Comparison of ENCODE assay signal across 8 cellular contexts in the genomic region with DNA sequence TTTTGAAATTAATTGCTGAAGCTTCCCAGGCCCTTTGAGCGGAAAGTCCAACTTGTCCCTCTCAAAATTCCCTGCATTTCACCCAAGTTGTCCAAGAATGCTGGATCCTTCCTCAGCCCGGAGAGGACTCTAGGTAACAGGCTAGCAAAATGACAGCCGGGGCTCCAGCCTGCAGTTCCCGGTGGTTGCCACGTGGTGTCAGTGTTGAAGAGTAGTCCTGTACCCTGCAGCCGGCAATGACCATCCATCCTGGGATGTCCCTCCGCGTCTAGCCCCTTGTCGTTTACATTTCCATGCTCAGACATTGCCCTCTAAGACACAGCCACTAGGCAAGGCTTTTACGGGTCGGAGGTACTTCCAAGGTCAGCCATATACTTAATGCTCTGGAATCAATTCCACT. TPM values are rescaled to one million over a fixed set of nuclear protein-coding genes. Genes with fewer than 3 reads are reported as not detected.
DNase-seq lines count a peak whose midpoint lies in the region; ATAC-seq and TF ChIP-seq lines count a peak whose summit lies in the region.

No MANE protein-coding gene starts in this region.

- H3K4me3 Mint-ChIP-seq in CD14-positive monocyte, result no peak overlapping the region

- peak; percentile 62 for TF ChIP-seq CTCF in CD14-positive monocyte (IDR thresholded peaks at IDR 0.05)
- TF ChIP-seq CTCF in colonic mucosa (IDR thresholded peaks at IDR 0.05), result peak; percentile 64
- peak; percentile 42 for TF ChIP-seq CTCF in mucosa of descending colon (IDR thresholded peaks at IDR 0.05)

- H3K27ac Mint-ChIP-seq in CD14-positive monocyte, result peak overlapping the region in 3 of 7 donors; percentile 74 to 97 (median 94)

- intact Hi-C loops in CD14-positive monocyte (cut with micrococcal nuclease) (loop anchor here in 1 of 2 donors (2.0 kb wide), 1 partner anchor 57 kb away; the partner anchor contains the start of gene GTF3A), colonic mucosa (cut with DNase I) (no loop called here), mucosa of descending colon (cut with DNase I, micrococcal nuclease) (no loop called here)

- H3K36me3 ChIP-seq in HAP-1 (replicated peaks), result no peaks in the 10 kb centered on the region
- H3K36me3 ChIP-seq in colonic mucosa, result no peaks in the 10 kb centered on the region
- no peaks in the 10 kb centered on the region for H3K36me3 ChIP-seq in mucosa of descending colon (ENCODE audit: low read depth)

- H3K4me3 ChIP-seq in HAP-1 (no peak overlapping the region), colonic mucosa (no peak overlapping the region), mucosa of descending colon (no peak overlapping the region)

- H3K27me3 ChIP-seq in HAP-1 (ENCODE audit: low read depth) (no peaks in the 10 kb centered on the region), colonic mucosa (no peaks in the 10 kb centered on the region)

- H3K36me3 Mint-ChIP-seq in CD14-positive monocyte, result no peaks in the 10 kb centered on the region

- H3K27me3 Mint-ChIP-seq in CD14-positive monocyte (ENCODE audit: low read depth in 3 of 3), result peaks cover 0 to 4% (median 4%) of the 10 kb centered on the region in 3 donors

- H3K4me1 Mint-ChIP-seq in CD14-positive monocyte, result peaks cover 28% of the 10 kb centered on the region

- H3K4me1 ChIP-seq in HAP-1 (no peaks in the 10 kb centered on the region), colonic mucosa (no peaks in the 10 kb centered on the region), mucosa of descending colon (ENCODE audit: low read depth) (no peaks in the 10 kb centered on the region)

- no peak overlapping the region for H3K27ac ChIP-seq in colonic mucosa

- peak; percentile 76 for ATAC-seq in mucosa of descending colon
- ATAC-seq in HG02884 (IDR thresholded peaks at IDR 0.05; ENCODE audit: unreplicated experiment), result no peak
- ATAC-seq in GM18868 (IDR thresholded peaks at IDR 0.05; ENCODE audit: unreplicated experiment), result no peak

- in situ Hi-C loops in HAP-1 (cut with MboI; ENCODE audit: low sequenced_read_pairs), result no loop called here

- no peak overlapping the region for H3K9ac ChIP-seq in colonic mucosa (ENCODE audit: low read depth in 2 of 2, low read length in 2 of 2)

- peaks cover 0 to 17% (median 10%) of the 10 kb centered on the region in 7 donors for H3K9me3 Mint-ChIP-seq in CD14-positive monocyte

- DNase-seq in CD14-positive monocyte (ENCODE audit: low spot score) (no peak), HAP-1 (ENCODE audit: low spot score in 2 of 2) (peak; percentile 21 to 75), SHP77 (lab: John Stamatoyannopoulos, UW) (peak; percentile 28 to 53), colonic mucosa (peak; percentile 65), mucosa of descending colon (peak in 2 of 3 donors; percentile 65 to 71), NOMO-1 treated with dmso at 0.1 percent for 144 hours (lab: John Stamatoyannopoulos, UW; ENCODE audit: unreplicated experiment) (no peak)

- H3K9me3 ChIP-seq in HAP-1 (peaks cover 2% of the 10 kb centered on the region), colonic mucosa (no peaks in the 10 kb centered on the region), mucosa of descending colon (no peaks in the 10 kb centered on the region)

RNA-seq across cellular contexts. Expression of gene MTIF3, which starts 31.4 kb away (rescaled TPM):
- 10 to 100 TPM; 61.6 to 86.6 TPM for polyA plus RNA-seq in CD14-positive monocyte
- 10 to 100 TPM; 53.7 to 65.1 TPM for total RNA-seq in colonic mucosa
- total RNA-seq in mucosa of descending colon, result 10 to 100 TPM; 54.1 to 57.4 (median 56.3) TPM

RNA-seq across cellular contexts. Expression of gene GTF3A, which starts 57.3 kb away (rescaled TPM):
- polyA plus RNA-seq in CD14-positive monocyte, result 100 to 1,000 TPM; 179 to 259 TPM
- total RNA-seq in colonic mucosa, result 10 to 100 TPM; 39.7 to 76.0 TPM
- total RNA-seq in mucosa of descending colon, result 10 to 100 TPM; 32.4 to 70.7 (median 43.0) TPM

Comparison
In these comparisons a context has a peak if more than half of its experiments do, and no peak if none do; other contexts are left out.
1. DNase-seq: peak in HAP-1 (2 of 2), SHP77 (2 of 2), colonic mucosa (single experiment) and mucosa of descending colon (2 of 3); none in CD14-positive monocyte (single experiment) and NOMO-1 treated with dmso at 0.1 percent for 144 hours (single experiment).
2. Peak in every context shown above with its lines, with median percentiles within 50 percentile points of each other: CTCF ChIP-seq.